In genomic region chr17:37462492-37462891, GRCh38 we compare ENCODE assay signal across 3 cellular contexts.
"Had no signal": no experiment of that assay in that cellular context is flagged by ENCODE, and none has a peak within 500 bp of the region (broad histone marks: within the 10 kb centered on the region; RNA-seq: fewer than 3 reads in every experiment).

No MANE protein-coding gene starts in this region.

- DNase-seq: GDM1, GF-D8 had no signal

- ATAC-seq: GM12878 had no signal
